In genomic region chr3:196641278-196642058, GRCh38 we compare ENCODE assay signal across 11 cellular contexts. TPM values are rescaled to one million over a fixed set of nuclear protein-coding genes. Genes with fewer than 3 reads are reported as not detected.
A peak's percentile ranks its signal among the peaks of the same experiment; 100 is the strongest.
DNase-seq lines count a peak whose midpoint lies in the region; ATAC-seq and TF ChIP-seq lines count a peak whose summit lies in the region.
"Had no signal": no experiment of that assay in that cellular context is flagged by ENCODE, and none has a peak within 500 bp of the region (broad histone marks: within the 10 kb centered on the region; RNA-seq: fewer than 3 reads in every experiment).

No MANE protein-coding gene starts in this region.

- peaks cover 8% of the 10 kb centered on the region for H3K27me3 Mint-ChIP-seq in glutamatergic neuron (ENCODE audit: unreplicated experiment)

- H3K36me3 Mint-ChIP-seq in activated naive CD4-positive, alpha-beta T cell treated with anti-CD3 and anti-CD28 coated beads, Interleukin-2, amount 50 U/mL, for 72 hours, result peaks cover 16 to 23% of the 10 kb centered on the region in 2 donors
- no peaks in the 10 kb centered on the region for H3K36me3 Mint-ChIP-seq in glutamatergic neuron (ENCODE audit: unreplicated experiment)

- H3K36me3 ChIP-seq in OCI-LY7 (ENCODE audit: insufficient read depth, low read length), result no peaks in the 10 kb centered on the region

- peaks cover 10% of the 10 kb centered on the region for H3K4me1 Mint-ChIP-seq in glutamatergic neuron (ENCODE audit: low read depth, unreplicated experiment)

- peak; percentile 62 to 83 for ATAC-seq in activated naive CD4-positive, alpha-beta T cell treated with anti-CD3 and anti-CD28 coated beads, Interleukin-2, amount 50 U/mL, for 72 hours
- ATAC-seq in GM18511 (IDR thresholded peaks at IDR 0.05; ENCODE audit: unreplicated experiment) (no peak), HG03025 (IDR thresholded peaks at IDR 0.05; ENCODE audit: low FRiP score, unreplicated experiment) (no peak)

- peak overlapping the region; percentile 49; the same call in 1 of the 2 replicates for H3K4me2 ChIP-seq in OCI-LY7 (ENCODE audit: low read length)

- DNase-seq in GM10266 (ENCODE audit: extremely low spot score), result peak; percentile 61
- no peak for DNase-seq in OCI-LY7 (ENCODE audit: low spot score)
- DNase-seq in activated naive CD4-positive, alpha-beta T cell treated with anti-CD3 and anti-CD28 coated beads, Interleukin-2, amount 50 U/mL, for 72 hours (ENCODE audit: low spot score in 2 of 2), result peak; percentile 69 to 76
- peak; percentile 72 for DNase-seq in stimulated activated CD4-positive, alpha-beta T cell treated with anti-CD3 and anti-CD28 coated beads, Interleukin-15, amount 100 ng/mL, for 24 hours
- DNase-seq in HT-29 (ENCODE audit: low spot score), result no peak
- DNase-seq in glutamatergic neuron, result no peak
- DNase-seq: NCI-H345, T-helper 9 cell had no signal

- H3K9me3 Mint-ChIP-seq in activated naive CD4-positive, alpha-beta T cell treated with anti-CD3 and anti-CD28 coated beads, Interleukin-2, amount 50 U/mL, for 72 hours, result no peaks in the 10 kb centered on the region
- H3K9me3 Mint-ChIP-seq in glutamatergic neuron (ENCODE audit: unreplicated experiment), result no peaks in the 10 kb centered on the region

- H4K20me1 ChIP-seq in OCI-LY7 (ENCODE audit: insufficient read depth, low read length), result no peaks in the 10 kb centered on the region

- CTCF ChIA-PET in OCI-LY7 (lab: Charles Lee; ENCODE audit: unreplicated experiment), result no interaction called here

- peaks cover 52% of the 10 kb centered on the region for H3K4me1 ChIP-seq in OCI-LY7 (ENCODE audit: insufficient read depth, low read length, poor library complexity, severe bottlenecking)

- no peaks in the 10 kb centered on the region for H3K79me2 ChIP-seq in OCI-LY7 (ENCODE audit: insufficient read depth, low read depth, low read length)

- H3K4me3 Mint-ChIP-seq in glutamatergic neuron (ENCODE audit: unreplicated experiment), result no peak overlapping the region

- no peak overlapping the region for H3K27ac ChIP-seq in OCI-LY7 (ENCODE audit: low read depth, low read length, poor library complexity, severe bottlenecking)

- TF ChIP-seq CTCF in GM10266 (IDR thresholded peaks at IDR 0.05; ENCODE audit: control insufficient read depth, insufficient read depth, low read depth, missing control alignments) (no peak), OCI-LY7 (conservative IDR thresholded peaks at IDR 0.05; ENCODE audit: low read length) (no peak), glutamatergic neuron (IDR thresholded peaks at IDR 0.05; ENCODE audit: partially characterized antibody, unreplicated experiment) (no peak)

- POLR2A ChIA-PET in OCI-LY7 (lab: Charles Lee), result interaction anchor here (0.7 to 1.1 kb wide), 3 partner anchors 9 to 358 kb away, joined by 3 to 8 read pairs (median 6); no protein-coding TSS in a partner anchor

- H3K4me3 ChIP-seq in OCI-LY7 (ENCODE audit: low read depth, low read length, poor library complexity, severe bottlenecking), result no peak overlapping the region

- no TSS peak for BruUV-seq in OCI-LY7 (replicated peaks; lab: Mats Ljungman, UMichigan)

- no peak overlapping the region for H2AFZ ChIP-seq in OCI-LY7 (ENCODE audit: low read length)

- intact Hi-C loops in OCI-LY7 (cut with micrococcal nuclease; ENCODE audit: unreplicated experiment), result no loop called here

- H3K27ac Mint-ChIP-seq in activated naive CD4-positive, alpha-beta T cell treated with anti-CD3 and anti-CD28 coated beads, Interleukin-2, amount 50 U/mL, for 72 hours, result peak overlapping the region; percentile 84 to 98
- H3K27ac Mint-ChIP-seq in glutamatergic neuron (ENCODE audit: unreplicated experiment), result no peak overlapping the region

- no peaks in the 10 kb centered on the region for H3K9me3 ChIP-seq in OCI-LY7 (ENCODE audit: low read length)

- H3K9me2 ChIP-seq in OCI-LY7 (ENCODE audit: insufficient read depth, low read length), result no peaks in the 10 kb centered on the region

RNA-seq across cellular contexts. Expression of gene NRROS, which starts 2.0 kb away (rescaled TPM):
- 0.51 and 1.1 TPM in 2 replicates for total RNA-seq in OCI-LY7 (2014; rRNA removed; shearing (Covaris generic))
- total RNA-seq in OCI-LY7 (2022) (3.7 and 3.8 TPM in 2 replicates), glutamatergic neuron (ENCODE audit: unreplicated experiment) (0.42 TPM)
- 10 to 100 TPM; 17.2 to 27.7 TPM for total RNA-seq in activated naive CD4-positive, alpha-beta T cell treated with anti-CD3 and anti-CD28 coated beads, Interleukin-2, amount 50 U/mL, for 72 hours
- not detected in 2 replicates for total RNA-seq in HT-29 (2014; rRNA removed; shearing (Covaris generic))
- total RNA-seq: bronchial epithelial cell had no signal

Comparison
In these comparisons a context has a peak if more than half of its experiments do, and no peak if none do; other contexts are left out.
1. DNase-seq: peak in GM10266 (single experiment), activated naive CD4-positive, alpha-beta T cell treated with anti-CD3 and anti-CD28 coated beads, Interleukin-2, amount 50 U/mL, for 72 hours (2 of 2) and stimulated activated CD4-positive, alpha-beta T cell treated with anti-CD3 and anti-CD28 coated beads, Interleukin-15, amount 100 ng/mL, for 24 hours (single experiment); none in OCI-LY7 (single experiment), HT-29 (single experiment) and glutamatergic neuron (single experiment).
2. ATAC-seq: peak in activated naive CD4-positive, alpha-beta T cell treated with anti-CD3 and anti-CD28 coated beads, Interleukin-2, amount 50 U/mL, for 72 hours (2 of 2); none in GM18511 (single experiment) and HG03025 (single experiment).